In the genomic region with DNA sequence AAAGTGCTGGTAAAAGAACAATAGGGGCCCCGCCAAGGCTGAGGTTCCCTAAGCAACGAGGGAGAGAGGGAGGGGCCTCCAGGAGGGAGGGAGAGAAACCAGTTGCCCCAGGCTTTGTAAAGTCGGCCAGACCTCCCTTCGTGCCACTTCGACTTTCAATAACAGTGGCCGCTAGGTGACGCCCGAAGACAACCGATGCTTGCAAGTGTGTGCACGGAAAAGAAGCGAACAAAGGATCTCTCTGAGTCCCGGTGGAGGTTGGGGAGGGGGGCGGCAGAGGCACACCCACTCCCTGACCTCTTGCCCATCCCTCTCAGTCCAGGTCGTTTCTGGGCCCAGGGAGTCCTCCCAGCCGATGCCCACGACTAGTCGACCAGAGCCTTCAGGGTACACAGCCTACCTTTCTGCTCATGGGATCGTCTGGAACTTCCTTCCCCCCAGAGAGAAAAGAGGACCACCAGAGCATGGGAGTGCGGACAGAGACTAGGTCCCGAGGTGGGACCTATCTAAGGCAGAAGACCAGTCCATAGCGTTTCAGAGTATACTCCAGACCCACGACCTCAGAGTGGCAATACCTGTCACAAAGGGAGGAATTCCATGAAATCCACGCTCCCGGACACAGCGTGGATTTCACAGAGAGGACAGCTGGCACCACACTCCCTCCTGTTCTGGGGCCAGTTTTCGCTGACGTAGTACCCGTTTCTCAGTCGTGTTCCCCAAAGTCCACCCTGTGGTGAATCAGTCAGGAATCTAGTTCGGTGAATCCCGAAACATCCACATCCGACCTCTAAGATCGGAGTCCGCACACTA, we compare ENCODE assay signal across 1 cellular context.
TF ChIP-seq lines count a peak whose summit lies in the region.

No MANE protein-coding gene starts in this region.

TF ChIP-seq in K562, 482 proteins besides CTCF, POLR2A, EP300 and RAD21 (continued from another document):
- no peak for TF ChIP-seq GTF2B (IDR thresholded peaks at IDR 0.05; ENCODE audit: extremely low read depth, insufficient read length)
